In genomic region chr4:100106982-100107381, GRCh38 we compare ENCODE assay signal across 10 cellular contexts.
A peak's percentile ranks its signal among the peaks of the same experiment; 100 is the strongest.
DNase-seq lines count a peak whose midpoint lies in the region; ATAC-seq, FAIRE-seq and TF ChIP-seq lines count a peak whose summit lies in the region.
"Had no signal": no experiment of that assay in that cellular context is flagged by ENCODE, and none has a peak within 500 bp of the region (broad histone marks: within the 10 kb centered on the region; RNA-seq: fewer than 3 reads in every experiment).

No MANE protein-coding gene starts in this region.

- H3K4me1 Mint-ChIP-seq in naive B cell = peaks cover 29 to 52% (median 39%) of the 10 kb centered on the region in 3 donors

- no peaks in the 10 kb centered on the region for H4K20me1 ChIP-seq in MM.1S (ENCODE audit: insufficient read depth, low read length)

- peak overlapping the region in 5 of 6 donors; percentile 11 to 93 (median 81) for H3K27ac Mint-ChIP-seq in naive B cell

- H3K9ac ChIP-seq in MM.1S (ENCODE audit: low read length) = no peak overlapping the region

- H3K79me2 ChIP-seq in MM.1S (ENCODE audit: low read length) = no peaks in the 10 kb centered on the region

- no peak overlapping the region; the same call in 1 of the 2 replicates for H2AFZ ChIP-seq in MM.1S (ENCODE audit: low read length)

- DNase-seq in MM.1S (peak; percentile 78), naive B cell (peak; percentile 84), pancreas (no peak), mucosa of gallbladder (ENCODE audit: low spot score) (no peak), left lung (no peak), RPMI8226 (no peak)

- H3K4me1 ChIP-seq in MM.1S (ENCODE audit: low read length) (peaks cover 11% of the 10 kb centered on the region), pancreas (no peaks in the 10 kb centered on the region), left lung (no peaks in the 10 kb centered on the region)
- H3K4me1 ChIP-seq: SJSA1 had no signal

- ATAC-seq in GM18907 (IDR thresholded peaks at IDR 0.05; ENCODE audit: unreplicated experiment) (peak; percentile 100), HG02759 (IDR thresholded peaks at IDR 0.05; ENCODE audit: unreplicated experiment) (peak; percentile 99), naive B cell (ENCODE audit: low read depth in 2 of 2) (peak; percentile 99), pancreas (no peak), left lung (no peak)

- no peaks in the 10 kb centered on the region for H3K9me3 Mint-ChIP-seq in naive B cell

- H3K4me3 ChIP-seq in MM.1S (ENCODE audit: low read length) (no peak overlapping the region), pancreas (no peak overlapping the region), left lung (no peak overlapping the region)
- H3K4me3 ChIP-seq: SJSA1 had no signal

- H3K9me2 ChIP-seq in MM.1S (replicated peaks; ENCODE audit: insufficient read depth, low read length) = no peaks in the 10 kb centered on the region

- no peaks in the 10 kb centered on the region for H3F3A ChIP-seq in MM.1S (ENCODE audit: insufficient read depth, low read length)

- peak overlapping the region in 7 of 8 donors; percentile 26 to 80 (median 67) for H3K4me3 Mint-ChIP-seq in naive B cell

- peak overlapping the region; percentile 19; the same call in 1 of the 2 replicates for H3K27ac ChIP-seq in MM.1S (ENCODE audit: low read length)
- no peak overlapping the region for H3K27ac ChIP-seq in pancreas
- no peak overlapping the region for H3K27ac ChIP-seq in left lung
- H3K27ac ChIP-seq: SJSA1 had no signal

- peak overlapping the region; percentile 6; the same call in 1 of the 2 replicates for H3K4me2 ChIP-seq in MM.1S (ENCODE audit: low read depth, low read length)

- no peaks in the 10 kb centered on the region for H3K27me3 ChIP-seq in MM.1S (replicated peaks; ENCODE audit: insufficient read depth, low read length)
- no peaks in the 10 kb centered on the region for H3K27me3 ChIP-seq in pancreas
- H3K27me3 ChIP-seq in left lung = no peaks in the 10 kb centered on the region
- H3K27me3 ChIP-seq: SJSA1 had no signal

- H3K27me3 Mint-ChIP-seq in naive B cell = no peaks in the 10 kb centered on the region

- TF ChIP-seq CTCF in MM.1S (IDR thresholded peaks at IDR 0.05; ENCODE audit: low read length) (no peak), pancreas (IDR thresholded peaks at IDR 0.05) (no peak), left lung (IDR thresholded peaks at IDR 0.05) (no peak)

- intact Hi-C loops in pancreas (cut with DNase I) (no loop called here), left lung (cut with DNase I) (no loop called here)

- WGBS in pancreas, 2 donors = 63 to 73% methylated on average over 1 of the region's 1 CpG

- H3K36me3 ChIP-seq in MM.1S (replicated peaks; ENCODE audit: insufficient read depth, low read length) (no peaks in the 10 kb centered on the region), pancreas (no peaks in the 10 kb centered on the region), left lung (no peaks in the 10 kb centered on the region)
- H3K36me3 ChIP-seq: SJSA1 had no signal

- no peaks in the 10 kb centered on the region for H3K36me3 Mint-ChIP-seq in naive B cell

- no peak for FAIRE-seq in pancreas (lab: Jason Lieb, UNC)
- FAIRE-seq: bronchial epithelial cell had no signal

- no peaks in the 10 kb centered on the region for H3K9me3 ChIP-seq in MM.1S (replicated peaks; ENCODE audit: insufficient read depth, low read length)
- H3K9me3 ChIP-seq in pancreas = no peaks in the 10 kb centered on the region
- no peaks in the 10 kb centered on the region for H3K9me3 ChIP-seq in left lung
- H3K9me3 ChIP-seq: SJSA1 had no signal

Comparison
In these comparisons a context has a peak if more than half of its experiments do, and no peak if none do; other contexts are left out.
1. ATAC-seq: peak in GM18907 (single experiment), HG02759 (single experiment) and naive B cell (2 of 2); none in pancreas (0 of 4) and left lung (single experiment).
2. DNase-seq: peak in MM.1S (single experiment) and naive B cell (single experiment); none in pancreas (0 of 6), mucosa of gallbladder (single experiment), left lung (0 of 2) and RPMI8226 (single experiment).